In genomic region chr17:50080827-50081226, GRCh38 we compare ENCODE assay signal across 17 cellular contexts. TPM values are rescaled to one million over a fixed set of nuclear protein-coding genes. Genes with fewer than 3 reads are reported as not detected.
A peak's percentile ranks its signal among the peaks of the same experiment; 100 is the strongest.
DNase-seq lines count a peak whose midpoint lies in the region; ATAC-seq, FAIRE-seq and TF ChIP-seq lines count a peak whose summit lies in the region.
"Had no signal": no experiment of that assay in that cellular context is flagged by ENCODE, and none has a peak within 500 bp of the region (broad histone marks: within the 10 kb centered on the region; RNA-seq: fewer than 3 reads in every experiment).

No MANE protein-coding gene starts in this region.

- BruUV-seq in GM12878 (replicated peaks; lab: Mats Ljungman, UMichigan): no TSS peak

- no peaks in the 10 kb centered on the region for H3K27me3 ChIP-seq in GM12878 (replicated peaks in 1 of 2; ENCODE audit: control insufficient read depth in 2 of 2, insufficient read depth in 2 of 2, low read length in 1 of 2)
- H3K27me3 ChIP-seq in pancreas: no peaks in the 10 kb centered on the region
- H3K27me3 ChIP-seq: esophagus squamous epithelium, neural progenitor cell had no signal

- no peak for TF ChIP-seq POLR2A in GM12878 (IDR thresholded peaks at IDR 0.05; ENCODE audit: low read depth, low read length)

- ATAC-seq in HG03280 (IDR thresholded peaks at IDR 0.05; ENCODE audit: unreplicated experiment) (peak; percentile 70), GM12878 (peak; percentile 34; the same call in 2 of the 3 replicates), pancreas (no peak), GM18498 (IDR thresholded peaks at IDR 0.05; ENCODE audit: unreplicated experiment) (no peak), HG02610 (IDR thresholded peaks at IDR 0.05; ENCODE audit: unreplicated experiment) (no peak)
- ATAC-seq: activated naive CD8-positive, alpha-beta T cell treated with anti-CD3 and anti-CD28 coated beads, Interleukin-2, amount 50 U/mL, for 24 hours had no signal

- SMC1A ChIA-PET in GM12878 (lab: Charles Lee; ENCODE audit: uncharacterized antibody, unreplicated experiment): no interaction called here

- peaks cover 3% of the 10 kb centered on the region for H3K27me3 Mint-ChIP-seq in nephron (ENCODE audit: low read depth)
- H3K27me3 Mint-ChIP-seq: activated naive CD8-positive, alpha-beta T cell treated with anti-CD3 and anti-CD28 coated beads, Interleukin-2, amount 50 U/mL, for 24 hours had no signal

- POLR2A ChIA-PET in GM12878 (lab: Charles Lee): no interaction called here

- no peaks in the 10 kb centered on the region for H3K79me2 ChIP-seq in GM12878 (ENCODE audit: control insufficient read depth, insufficient read depth, low read length)

- H3K9ac ChIP-seq in GM12878 (ENCODE audit: control insufficient read depth, insufficient read depth, low read length): no peak overlapping the region
- H3K9ac ChIP-seq: GM23248, neural progenitor cell had no signal

- TF ChIP-seq CTCF in GM12864 (IDR thresholded peaks at IDR 0.05; ENCODE audit: low read depth, low read length, missing control alignments) (no peak), GM12878 (IDR thresholded peaks at IDR 0.05 in 2 of 3, conservative IDR thresholded peaks at IDR 0.05 in 1 of 3; ENCODE audit: control insufficient read depth in 2 of 3, extremely low read depth in 1 of 3, insufficient read depth in 1 of 3, low read depth in 3 of 3, low read length in 3 of 3) (no peak), nephron (IDR thresholded peaks at IDR 0.05; ENCODE audit: unreplicated experiment in 3 of 3) (no peak), pancreas (IDR thresholded peaks at IDR 0.05) (no peak)

- peaks cover 19% of the 10 kb centered on the region for H3K36me3 Mint-ChIP-seq in nephron (ENCODE audit: low read depth)
- H3K36me3 Mint-ChIP-seq: neural progenitor cell had no signal

- 16% methylated on average over 7 of the region's 7 CpGs for WGBS in GM12878 (ENCODE audit: insufficient coverage, insufficient replicate concordance, low lambda C conversion rate, missing lambda C conversion rate)
- 88 to 93% methylated on average over 7 of the region's 7 CpGs for WGBS in pancreas, 2 donors

- intact Hi-C loops in GM12878 (cut with micrococcal nuclease; ENCODE audit: unreplicated experiment): loop anchor here (1.0 kb wide), 1 partner anchor 25 kb away; the partner anchor contains the start of gene ITGA3
- intact Hi-C loops in pancreas (cut with DNase I): no loop called here

- H3K4me1 Mint-ChIP-seq in nephron: peaks cover 38% of the 10 kb centered on the region
- H3K4me1 Mint-ChIP-seq: activated naive CD8-positive, alpha-beta T cell treated with anti-CD3 and anti-CD28 coated beads, Interleukin-2, amount 50 U/mL, for 24 hours had no signal

- H3K4me1 ChIP-seq in GM12878 (ENCODE audit: control insufficient read depth, insufficient read depth, low read length): peaks cover 5% of the 10 kb centered on the region; the same call in 1 of the 2 replicates
- no peaks in the 10 kb centered on the region for H3K4me1 ChIP-seq in pancreas
- H3K4me1 ChIP-seq: neural progenitor cell had no signal

- DNase-seq in GM12864 (ENCODE audit: low read depth) (peak; percentile 64), GM12878 (ENCODE audit: low read depth, low spot score) (no peak), pancreas (no peak), HuH-7.5 (ENCODE audit: low spot score) (no peak)
- DNase-seq: activated naive CD8-positive, alpha-beta T cell treated with anti-CD3 and anti-CD28 coated beads, Interleukin-2, amount 50 U/mL, for 24 hours; esophagus squamous epithelium; GM23248; mesendoderm; NCI-H1417 treated with DMSO at 0.1 percent for 48 hours; SIG-M5 had no signal

- no peak for TF ChIP-seq RAD21 in GM12878 (IDR thresholded peaks at IDR 0.05; ENCODE audit: insufficient read depth, low read depth, low read length)

- in situ Hi-C loops in GM12878 (cut with MboI): no loop called here

- FAIRE-seq in GM12878 (lab: Jason Lieb, UNC): no peak
- FAIRE-seq in pancreas (lab: Jason Lieb, UNC): no peak
- FAIRE-seq: bronchial epithelial cell had no signal

- CTCF ChIA-PET in GM12878 (lab: Yijun Ruan, JAX): interaction anchor here (0.6 to 1.6 kb wide), 4 partner anchors 11 to 104 kb away, joined by 3 to 7 read pairs (median 4); no protein-coding TSS in a partner anchor

- H3K27ac Mint-ChIP-seq in nephron: peak overlapping the region in 2 of 3 experiments; percentile 61 to 86
- H3K27ac Mint-ChIP-seq: activated naive CD8-positive, alpha-beta T cell treated with anti-CD3 and anti-CD28 coated beads, Interleukin-2, amount 50 U/mL, for 24 hours; neural progenitor cell; T-helper 1 cell treated with Interleukin-12 subunit alpha and Interleukin-12 subunit beta and Interleukin-4 antibody, amounts not matched to agents 30 μg/mL and 1 μg/mL, for 36 hours had no signal

- peak overlapping the region in 1 of 3 experiments; percentile 42 for H3K4me3 Mint-ChIP-seq in nephron
- H3K4me3 Mint-ChIP-seq: activated naive CD8-positive, alpha-beta T cell treated with anti-CD3 and anti-CD28 coated beads, Interleukin-2, amount 50 U/mL, for 24 hours; T-helper 1 cell treated with Interleukin-12 subunit alpha and Interleukin-12 subunit beta and Interleukin-4 antibody, amounts not matched to agents 30 μg/mL and 1 μg/mL, for 36 hours had no signal

- H3K9me3 Mint-ChIP-seq in nephron: no peaks in the 10 kb centered on the region
- H3K9me3 Mint-ChIP-seq: activated naive CD8-positive, alpha-beta T cell treated with anti-CD3 and anti-CD28 coated beads, Interleukin-2, amount 50 U/mL, for 24 hours; neural progenitor cell; T-helper 1 cell treated with Interleukin-12 subunit alpha and Interleukin-12 subunit beta and Interleukin-4 antibody, amounts not matched to agents 30 μg/mL and 1 μg/mL, for 36 hours had no signal

- no peak overlapping the region for H2AFZ ChIP-seq in GM12878 (ENCODE audit: control insufficient read depth, low read depth, low read length)
- H2AFZ ChIP-seq: GM23248, neural progenitor cell had no signal

- H3K36me3 ChIP-seq in GM12878 (ENCODE audit: control insufficient read depth in 2 of 2, insufficient read depth in 2 of 2, low read length in 1 of 2): peaks cover 0 to 4% of the 10 kb centered on the region in 2 experiments; a peak in 2 of 4 replicates
- H3K36me3 ChIP-seq in pancreas: peaks cover 0 to 52% (median 0%) of the 10 kb centered on the region in 3 donors
- H3K36me3 ChIP-seq: neural progenitor cell had no signal

- RAD21 ChIA-PET in GM12878 (lab: Charles Lee; ENCODE audit: unreplicated experiment): no interaction called here

- H3K27ac ChIP-seq in GM12878 (ENCODE audit: control insufficient read depth, insufficient read depth) (no peak overlapping the region), pancreas (no peak overlapping the region)
- H3K27ac ChIP-seq: GM23248, neural progenitor cell had no signal

- H4K20me1 ChIP-seq in GM12878 (ENCODE audit: control insufficient read depth, insufficient read depth): no peaks in the 10 kb centered on the region

- TF ChIP-seq EP300 in GM12878 (IDR thresholded peaks at IDR 0.05; ENCODE audit: borderline replicate concordance in 1 of 2, control insufficient read depth in 1 of 2, low read depth in 2 of 2, low read length in 2 of 2): no peak

- H3K4me2 ChIP-seq in GM12878 (ENCODE audit: control insufficient read depth, insufficient read depth): peak overlapping the region; percentile 4; the same call in 1 of the 2 replicates
- H3K4me2 ChIP-seq: neural progenitor cell had no signal

- no peak overlapping the region for H3K4me3 ChIP-seq in GM12864 (ENCODE audit: low read depth, low read length)
- no peak overlapping the region for H3K4me3 ChIP-seq in GM12878
- no peak overlapping the region for H3K4me3 ChIP-seq in pancreas
- H3K4me3 ChIP-seq: esophagus squamous epithelium, GM23248, neural progenitor cell had no signal

- H3K9me3 ChIP-seq in GM12878 (replicated peaks; ENCODE audit: control insufficient read depth, insufficient read depth, low read length) (no peaks in the 10 kb centered on the region), pancreas (no peaks in the 10 kb centered on the region)
- H3K9me3 ChIP-seq: esophagus squamous epithelium had no signal

RNA-seq across cellular contexts. Expression of gene PDK2, which starts 14.3 kb away (rescaled TPM):
- 16.9 and 18.0 TPM in 2 replicates for total RNA-seq in GM12878 (2013; cell fraction: nucleolus; rRNA removed)
- total RNA-seq in GM12878 (2014; rRNA removed) (9.7 and 12.3 TPM in 2 replicates), GM12878 (2014; rRNA removed; fragmentation: Illumina TruSeq; extraction: Trizol) (6.5 and 8.6 TPM in 2 replicates), GM12878 (2021) (14.2 and 16.1 TPM in 2 replicates), pancreas (10 to 100 TPM; 15.3 to 50.0 (median 36.2) TPM)
- polyA plus RNA-seq in GM12878 (2011; ENCODE audit: low read depth): 4.5 TPM
- polyA plus RNA-seq in GM12878 (2011; rRNA removed) (8.8 and 22.6 TPM in 2 replicates), GM12878 (2014; fragmentation: Illumina TruSeq; extraction: Trizol) (9.8 and 12.3 TPM in 2 replicates), GM12878 (2014; fragmentation: Nextera tagmentation; extraction: Ambion mirVana) (1 to 10 TPM in 1 of 2 experiments, under 1 TPM in 1; 0.98 to 1.2 TPM), GM12878 (2014; rRNA removed) (9.6 and 16.0 TPM in 2 replicates), GM12878 (2016; fragmentation: Nextera tagmentation; extraction: Ambion mirVana) (10 to 100 TPM; 17.5 to 20.2 TPM), pancreas (10 to 100 TPM; 26.6 to 26.8 TPM)
- 33.3 and 38.8 TPM in 2 replicates for polyA plus RNA-seq in GM12878 (2011; cell fraction: cytosol; rRNA removed)
- polyA plus RNA-seq in GM12878 (2011; cell fraction: nucleus; rRNA removed): 92.2 and 108 TPM in 2 replicates
- 9.1 and 10.7 TPM in 2 replicates for polyA plus RNA-seq in GM12878 (2012)
- polyA minus RNA-seq in GM12878 (2011; rRNA and poly(A)+ RNA removed): 22.7 and 37.5 TPM in 2 replicates
- polyA minus RNA-seq in GM12878 (2011; cell fraction: cytosol; rRNA and poly(A)+ RNA removed): 9.5 and 15.8 TPM in 2 replicates
- 16.0 and 35.1 TPM in 2 replicates for polyA minus RNA-seq in GM12878 (2011; cell fraction: nucleus; rRNA and poly(A)+ RNA removed)

RNA-seq across cellular contexts. Expression of gene ITGA3, which starts 24.9 kb away (rescaled TPM):
- 22.3 and 23.3 TPM in 2 replicates for total RNA-seq in GM12878 (2013; cell fraction: nucleolus; rRNA removed)
- total RNA-seq in GM12878 (2014; rRNA removed) (10.3 and 13.4 TPM in 2 replicates), GM12878 (2014; rRNA removed; fragmentation: Illumina TruSeq; extraction: Trizol) (6.6 and 6.9 TPM in 2 replicates), GM12878 (2021) (12.5 and 14.3 TPM in 2 replicates), pancreas (10 to 100 TPM; 16.8 to 61.2 (median 23.0) TPM)
- 1.8 TPM for polyA plus RNA-seq in GM12878 (2011; ENCODE audit: low read depth)
- polyA plus RNA-seq in GM12878 (2011; rRNA removed) (4.3 and 6.9 TPM in 2 replicates), GM12878 (2014; fragmentation: Illumina TruSeq; extraction: Trizol) (3.8 and 6.6 TPM in 2 replicates), GM12878 (2014; fragmentation: Nextera tagmentation; extraction: Ambion mirVana) (under 1 TPM; 0.29 to 0.86 TPM), GM12878 (2014; rRNA removed) (7.1 and 10.5 TPM in 2 replicates), GM12878 (2016; fragmentation: Nextera tagmentation; extraction: Ambion mirVana) (1 to 10 TPM; 4.0 to 4.6 TPM), pancreas (10 to 100 TPM; 28.3 to 35.2 TPM)
- 10.9 and 12.4 TPM in 2 replicates for polyA plus RNA-seq in GM12878 (2011; cell fraction: cytosol; rRNA removed)
- polyA plus RNA-seq in GM12878 (2011; cell fraction: nucleus; rRNA removed): 28.4 and 35.6 TPM in 2 replicates
- polyA plus RNA-seq in GM12878 (2012): 3.0 and 3.2 TPM in 2 replicates
- 15.2 and 22.9 TPM in 2 replicates for polyA minus RNA-seq in GM12878 (2011; rRNA and poly(A)+ RNA removed)
- 12.0 and 17.7 TPM in 2 replicates for polyA minus RNA-seq in GM12878 (2011; cell fraction: cytosol; rRNA and poly(A)+ RNA removed)
- polyA minus RNA-seq in GM12878 (2011; cell fraction: nucleus; rRNA and poly(A)+ RNA removed): 20.2 and 36.4 TPM in 2 replicates

RNA-seq across cellular contexts. Expression of gene SAMD14, which starts 49.1 kb away (rescaled TPM):
- 2.6 and 4.3 TPM in 2 replicates for total RNA-seq in GM12878 (2013; cell fraction: nucleolus; rRNA removed)
- total RNA-seq in GM12878 (2014; rRNA removed) (0.17 and 0.22 TPM in 2 replicates), GM12878 (2014; rRNA removed; fragmentation: Illumina TruSeq; extraction: Trizol) (0.22 and 0.74 TPM in 2 replicates), GM12878 (2021) (1.3 and 1.7 TPM in 2 replicates), pancreas (under 1 TPM; 0.09 to 0.90 (median 0.33) TPM)
- polyA plus RNA-seq in GM12878 (2011; ENCODE audit: low read depth): 0.58 TPM
- polyA plus RNA-seq in GM12878 (2011; rRNA removed) (0.32 and 1.3 TPM in 2 replicates), GM12878 (2014; fragmentation: Illumina TruSeq; extraction: Trizol) (0.19 and 0.25 TPM in 2 replicates), GM12878 (2014; fragmentation: Nextera tagmentation; extraction: Ambion mirVana) (not detected), GM12878 (2014; rRNA removed) (0.51 and 1.4 TPM in 2 replicates), GM12878 (2016; fragmentation: Nextera tagmentation; extraction: Ambion mirVana) (under 1 TPM in 1 of 2 experiments, not detected in 1; 0.06 TPM), pancreas (1 to 10 TPM in 1 of 2 donors, under 1 TPM in 1; 0.80 to 1.3 TPM)
- 0.51 and 1.2 TPM in 2 replicates for polyA plus RNA-seq in GM12878 (2011; cell fraction: cytosol; rRNA removed)
- 8.0 and 8.3 TPM in 2 replicates for polyA plus RNA-seq in GM12878 (2011; cell fraction: nucleus; rRNA removed)
- 0.45 and 0.66 TPM in 2 replicates for polyA plus RNA-seq in GM12878 (2012)
- 0.59 and 2.0 TPM in 2 replicates for polyA minus RNA-seq in GM12878 (2011; rRNA and poly(A)+ RNA removed)
- 0.73 TPM in 1 of 2 replicates, not detected in the other for polyA minus RNA-seq in GM12878 (2011; cell fraction: cytosol; rRNA and poly(A)+ RNA removed)
- polyA minus RNA-seq in GM12878 (2011; cell fraction: nucleus; rRNA and poly(A)+ RNA removed): 1.1 and 1.8 TPM in 2 replicates

Comparison
In these comparisons a context has a peak if more than half of its experiments do, and no peak if none do; other contexts are left out.
1. ATAC-seq: peak in HG03280 (single experiment) and GM12878 (single experiment); none in pancreas (0 of 4), GM18498 (single experiment) and HG02610 (single experiment).